In genomic region chr18:57561728-57562423, GRCh38 we compare ENCODE assay signal across 8 cellular contexts. TPM values are rescaled to one million over a fixed set of nuclear protein-coding genes. Genes with fewer than 3 reads are reported as not detected.
A peak's percentile ranks its signal among the peaks of the same experiment; 100 is the strongest.
DNase-seq lines count a peak whose midpoint lies in the region; ATAC-seq, FAIRE-seq and TF ChIP-seq lines count a peak whose summit lies in the region.

No MANE protein-coding gene starts in this region.

- H3K36me3 Mint-ChIP-seq in chondrocyte (ENCODE audit: low read depth), result peaks cover 14% of the 10 kb centered on the region

- H3K4me3 ChIP-seq in KMS-11 (IDR thresholded peaks at IDR 0.05; ENCODE audit: insufficient read depth, low read depth, low read length), result no peak overlapping the region
- no peak overlapping the region for H3K4me3 ChIP-seq in Panc1 (ENCODE audit: low read depth in 2 of 2, low read length in 2 of 2)
- no peak overlapping the region for H3K4me3 ChIP-seq in HepG2 (replicated peaks in 1 of 3; ENCODE audit: insufficient read depth in 1 of 3, low read depth in 2 of 3, low read length in 3 of 3)

- BruUV-seq in Panc1 (replicated peaks; lab: Mats Ljungman, UMichigan), result no TSS peak
- BruUV-seq in HepG2 (replicated peaks; lab: Mats Ljungman, UMichigan), result no TSS peak

- H3K9me3 ChIP-seq in Panc1 (ENCODE audit: control insufficient read depth, insufficient read depth, low read depth, low read length), result no peaks in the 10 kb centered on the region
- no peaks in the 10 kb centered on the region for H3K9me3 ChIP-seq in HepG2 (ENCODE audit: low read length)

- no peak overlapping the region for H3K27ac Mint-ChIP-seq in chondrocyte (ENCODE audit: unreplicated experiment)

- H3K4me3 Mint-ChIP-seq in chondrocyte (ENCODE audit: unreplicated experiment), result no peak overlapping the region

- H3K27me3 ChIP-seq in KMS-11 (ENCODE audit: insufficient read depth, low read depth) (no peaks in the 10 kb centered on the region), Panc1 (ENCODE audit: control insufficient read depth, insufficient read depth, low read length) (no peaks in the 10 kb centered on the region), HepG2 (ENCODE audit: control insufficient read depth in 1 of 2, insufficient read depth in 2 of 2, low read length in 2 of 2) (no peaks in the 10 kb centered on the region)

- no peaks in the 10 kb centered on the region for H3K27me3 Mint-ChIP-seq in chondrocyte (ENCODE audit: low read depth)

- POLR2A ChIA-PET in Panc1 (lab: Charles Lee), result no interaction called here
- POLR2A ChIA-PET in HepG2 (lab: Yijun Ruan, JAX), result no interaction called here

- H3K4me1 Mint-ChIP-seq in chondrocyte (ENCODE audit: low read depth), result peaks cover 5% of the 10 kb centered on the region

- peaks cover 20% of the 10 kb centered on the region for H3K4me1 ChIP-seq in KMS-11 (ENCODE audit: low read depth, poor library complexity, severe bottlenecking)
- no peaks in the 10 kb centered on the region for H3K4me1 ChIP-seq in Panc1 (ENCODE audit: control insufficient read depth, insufficient read depth, low read length)
- H3K4me1 ChIP-seq in HepG2 (ENCODE audit: insufficient read depth, low read length), result no peaks in the 10 kb centered on the region

- H3K27ac ChIP-seq in KMS-11 (no peak overlapping the region), Panc1 (ENCODE audit: low read length) (no peak overlapping the region), HepG2 (ENCODE audit: extremely low read length, insufficient read depth, low read length) (no peak overlapping the region)

- peak overlapping the region; percentile 18 for H3K4me2 ChIP-seq in KMS-11
- H3K4me2 ChIP-seq in HepG2 (ENCODE audit: low read depth, low read length), result no peak overlapping the region

- no peak overlapping the region for H3K9ac ChIP-seq in KMS-11
- H3K9ac ChIP-seq in HepG2 (ENCODE audit: insufficient read depth, low read depth, low read length), result no peak overlapping the region

- peak; percentile 29 for DNase-seq in stimulated activated CD4-positive, alpha-beta T cell treated with anti-CD3 and anti-CD28 coated beads, Interleukin-4, amount 100 ng/mL, for 24 hours
- DNase-seq in stimulated activated CD4-positive, alpha-beta T cell treated with anti-CD3 and anti-CD28 coated beads, Interleukin-4, amount 100 ng/mL, for 1 hour, result no peak
- DNase-seq in Panc1 (ENCODE audit: low read depth, low spot score), result no peak
- DNase-seq in chondrocyte (ENCODE audit: low spot score), result no peak
- peak; percentile 47 for DNase-seq in HepG2 (ENCODE audit: low spot score)

- in situ Hi-C loops in Panc1 (cut with HindIII; ENCODE audit: low pct_unique_long_range_greater_than_20kb, low sequenced_read_pairs) (no loop called here), HepG2 (cut with HindIII; ENCODE audit: extremely low pct_ligation_motif_present, low pct_unique_long_range_greater_than_20kb) (loop anchor here (25.0 kb wide), 1 partner anchor 775 kb away; no protein-coding TSS in a partner anchor)

- peak; percentile 64; the same call in 1 of the 2 replicates for TF ChIP-seq RAD21 in HepG2 (CRISPR knock-in tag; IDR thresholded peaks at IDR 0.05)

- H3K36me3 ChIP-seq in KMS-11 (ENCODE audit: insufficient read depth) (no peaks in the 10 kb centered on the region), Panc1 (ENCODE audit: control insufficient read depth, insufficient read depth, low read length) (no peaks in the 10 kb centered on the region), HepG2 (replicated peaks in 1 of 2; ENCODE audit: control insufficient read depth in 1 of 2, insufficient read depth in 2 of 2, low read length in 2 of 2) (peaks cover 4 to 7% of the 10 kb centered on the region in 2 experiments; a peak in 3 of 5 replicates)

- TF ChIP-seq CTCF in KMS-11 (conservative IDR thresholded peaks at IDR 0.05; ENCODE audit: low read depth, low read length), result peak; percentile 100
- TF ChIP-seq CTCF in Panc1 (IDR thresholded peaks at IDR 0.05), result peak; percentile 72
- TF ChIP-seq CTCF in chondrocyte (IDR thresholded peaks at IDR 0.05), result peak; percentile 99
- TF ChIP-seq CTCF in HepG2 (CRISPR knock-in tag; IDR thresholded peaks at IDR 0.05), result peak; percentile 81

- ATAC-seq in Panc1 (0 out of 2 replicates have a peak, but pooled peaks have one; percentile 38), HepG2 (peak; percentile 45; the same call in 1 of the 3 replicates), HG03139 (IDR thresholded peaks at IDR 0.05; ENCODE audit: unreplicated experiment) (no peak), HG03520 (IDR thresholded peaks at IDR 0.05; ENCODE audit: unreplicated experiment) (no peak)

- no peaks in the 10 kb centered on the region for H3K9me3 Mint-ChIP-seq in chondrocyte (ENCODE audit: low read depth)

- CTCF ChIA-PET in Panc1 (lab: Charles Lee) (no interaction called here), HepG2 (lab: Yijun Ruan, JAX; ENCODE audit: low intra/inter-chr PET ratio, low total read pairs) (interaction anchor here (1.1 to 2.4 kb wide), 4 partner anchors 124 to 859 kb away, joined by 4 to 14 read pairs (median 8); no protein-coding TSS in a partner anchor)

- H4K20me1 ChIP-seq in KMS-11 (ENCODE audit: insufficient read depth) (no peaks in the 10 kb centered on the region), HepG2 (ENCODE audit: insufficient read depth, low read length) (no peaks in the 10 kb centered on the region)

- no peak for TF ChIP-seq EP300 in HepG2 (IDR thresholded peaks at IDR 0.05; ENCODE audit: low read depth in 2 of 2, low read length in 2 of 2)
- TF ChIP-seq EP300 in HepG2 (CRISPR knock-in tag; IDR thresholded peaks at IDR 0.05; ENCODE audit: borderline replicate concordance), result no peak

- peak overlapping the region; percentile 15; the same call in 1 of the 2 replicates for H2AFZ ChIP-seq in KMS-11 (ENCODE audit: low read depth)
- H2AFZ ChIP-seq in HepG2 (ENCODE audit: low read length), result no peak overlapping the region

- H3K79me2 ChIP-seq in KMS-11 (ENCODE audit: insufficient read depth, low read depth) (no peaks in the 10 kb centered on the region), HepG2 (ENCODE audit: insufficient read depth, low read length) (no peaks in the 10 kb centered on the region)

- peak; percentile 85 for FAIRE-seq in HepG2 (lab: Jason Lieb, UNC)

- intact Hi-C loops in Panc1 (cut with micrococcal nuclease; ENCODE audit: unreplicated experiment) (loop anchor here (2.0 kb wide), 1 partner anchor 813 kb away; no protein-coding TSS in a partner anchor), HepG2 (cut with micrococcal nuclease; ENCODE audit: unreplicated experiment) (loop anchor here (1.0 to 5.0 kb wide), 2 partner anchors 125 to 693 kb away; partner anchors contain the start of gene ONECUT2)

- TF ChIP-seq POLR2A in HepG2 (IDR thresholded peaks at IDR 0.05; ENCODE audit: insufficient read depth in 1 of 2, low read depth in 2 of 2, low read length in 2 of 2), result no peak

- 62% methylated on average over 4 of the region's 4 CpGs for WGBS in HepG2 (ENCODE audit: low lambda C conversion rate)

RNA-seq across cellular contexts. Expression of gene FECH, which starts 24.6 kb away (rescaled TPM):
- total RNA-seq in Panc1 (2021; ENCODE audit: unreplicated experiment) (25.2 TPM), chondrocyte (24.6 to 33.9 TPM (median 25.9 TPM) in 3 replicates), HepG2 (2016; rRNA removed; fragmentation: Illumina TruSeq; extraction: Trizol) (21.9 and 29.1 TPM in 2 replicates)
- polyA plus RNA-seq in Panc1 (2012; ENCODE audit: insufficient read length), result 32.3 TPM
- 2.8 and 3.2 TPM in 2 replicates for total RNA-seq in HepG2 (2016; cell fraction: cytosol; rRNA removed; fragmentation: Illumina TruSeq; extraction: Trizol; ENCODE audit: low read depth)
- total RNA-seq in HepG2 (2016; cell fraction: insoluble cytoplasmic fraction; rRNA removed; fragmentation: Illumina TruSeq; extraction: Trizol), result 23.3 and 28.6 TPM in 2 replicates
- 9.2 and 9.7 TPM in 2 replicates for total RNA-seq in HepG2 (2016; cell fraction: membrane; rRNA removed; fragmentation: Illumina TruSeq; extraction: Trizol)
- total RNA-seq in HepG2 (2016; cell fraction: nucleus; rRNA removed; fragmentation: Illumina TruSeq; extraction: Trizol), result 10.9 and 11.0 TPM in 2 replicates
- polyA plus RNA-seq in HepG2 (2011; rRNA removed), result 14.7 and 16.4 TPM in 2 replicates
- 14.1 and 16.3 TPM in 2 replicates for polyA plus RNA-seq in HepG2 (2011; cell fraction: cytosol; rRNA removed)
- polyA plus RNA-seq in HepG2 (2011; cell fraction: nucleus; rRNA removed), result 5.4 and 9.2 TPM in 2 replicates
- 10.4 and 11.0 TPM in 2 replicates for polyA plus RNA-seq in HepG2 (2012)
- polyA plus RNA-seq in HepG2 (2016; cell fraction: cytosol; fragmentation: Illumina TruSeq; extraction: Trizol; ENCODE audit: low read depth), result 2.7 and 3.8 TPM in 2 replicates
- 26.1 and 27.9 TPM in 2 replicates for polyA plus RNA-seq in HepG2 (2016; cell fraction: insoluble cytoplasmic fraction; fragmentation: Illumina TruSeq; extraction: Trizol; ENCODE audit: low read depth)
- polyA plus RNA-seq in HepG2 (2016; cell fraction: membrane; fragmentation: Illumina TruSeq; extraction: Trizol; ENCODE audit: low read depth), result 7.3 and 7.4 TPM in 2 replicates
- 16.2 and 16.7 TPM in 2 replicates for polyA plus RNA-seq in HepG2 (2016; cell fraction: nucleus; fragmentation: Illumina TruSeq; extraction: Trizol; ENCODE audit: insufficient read depth, low read depth)
- polyA minus RNA-seq in HepG2 (2011; rRNA and poly(A)+ RNA removed; ENCODE audit: low replicate concordance), result 15.9 and 39.3 TPM in 2 replicates
- polyA minus RNA-seq in HepG2 (2011; cell fraction: cytosol; rRNA and poly(A)+ RNA removed), result 12.3 and 14.0 TPM in 2 replicates
- polyA minus RNA-seq in HepG2 (2011; cell fraction: nucleus; rRNA and poly(A)+ RNA removed), result 8.2 and 9.6 TPM in 2 replicates

RNA-seq across cellular contexts. Expression of gene NARS1, which starts 59.8 kb away (rescaled TPM):
- 121 TPM for total RNA-seq in Panc1 (2021; ENCODE audit: unreplicated experiment)
- polyA plus RNA-seq in Panc1 (2012; ENCODE audit: insufficient read length), result 170 TPM
- 101 to 144 TPM (median 140 TPM) in 3 replicates for total RNA-seq in chondrocyte
- 200 and 292 TPM in 2 replicates for total RNA-seq in HepG2 (2016; rRNA removed; fragmentation: Illumina TruSeq; extraction: Trizol)
- 18.6 and 19.7 TPM in 2 replicates for total RNA-seq in HepG2 (2016; cell fraction: cytosol; rRNA removed; fragmentation: Illumina TruSeq; extraction: Trizol; ENCODE audit: low read depth)
- 204 and 283 TPM in 2 replicates for total RNA-seq in HepG2 (2016; cell fraction: insoluble cytoplasmic fraction; rRNA removed; fragmentation: Illumina TruSeq; extraction: Trizol)
- 24.0 and 28.8 TPM in 2 replicates for total RNA-seq in HepG2 (2016; cell fraction: membrane; rRNA removed; fragmentation: Illumina TruSeq; extraction: Trizol)
- total RNA-seq in HepG2 (2016; cell fraction: nucleus; rRNA removed; fragmentation: Illumina TruSeq; extraction: Trizol), result 132 and 136 TPM in 2 replicates
- 130 and 144 TPM in 2 replicates for polyA plus RNA-seq in HepG2 (2011; rRNA removed)
- 67.4 and 109 TPM in 2 replicates for polyA plus RNA-seq in HepG2 (2011; cell fraction: cytosol; rRNA removed)
- 162 and 209 TPM in 2 replicates for polyA plus RNA-seq in HepG2 (2011; cell fraction: nucleus; rRNA removed)
- 127 and 139 TPM in 2 replicates for polyA plus RNA-seq in HepG2 (2012)
- 4.7 and 5.7 TPM in 2 replicates for polyA plus RNA-seq in HepG2 (2016; cell fraction: cytosol; fragmentation: Illumina TruSeq; extraction: Trizol; ENCODE audit: low read depth)
- 225 and 239 TPM in 2 replicates for polyA plus RNA-seq in HepG2 (2016; cell fraction: insoluble cytoplasmic fraction; fragmentation: Illumina TruSeq; extraction: Trizol; ENCODE audit: low read depth)
- polyA plus RNA-seq in HepG2 (2016; cell fraction: membrane; fragmentation: Illumina TruSeq; extraction: Trizol; ENCODE audit: low read depth), result 14.0 and 17.6 TPM in 2 replicates
- polyA plus RNA-seq in HepG2 (2016; cell fraction: nucleus; fragmentation: Illumina TruSeq; extraction: Trizol; ENCODE audit: insufficient read depth, low read depth), result 191 and 197 TPM in 2 replicates
- 110 and 175 TPM in 2 replicates for polyA minus RNA-seq in HepG2 (2011; rRNA and poly(A)+ RNA removed; ENCODE audit: low replicate concordance)
- polyA minus RNA-seq in HepG2 (2011; cell fraction: cytosol; rRNA and poly(A)+ RNA removed), result 104 and 117 TPM in 2 replicates
- 174 and 191 TPM in 2 replicates for polyA minus RNA-seq in HepG2 (2011; cell fraction: nucleus; rRNA and poly(A)+ RNA removed)

Comparison
In these comparisons a context has a peak if more than half of its experiments do, and no peak if none do; other contexts are left out.
1. DNase-seq: peak in stimulated activated CD4-positive, alpha-beta T cell treated with anti-CD3 and anti-CD28 coated beads, Interleukin-4, amount 100 ng/mL, for 24 hours (single experiment) and HepG2 (single experiment); none in stimulated activated CD4-positive, alpha-beta T cell treated with anti-CD3 and anti-CD28 coated beads, Interleukin-4, amount 100 ng/mL, for 1 hour (single experiment), Panc1 (single experiment) and chondrocyte (single experiment).
2. ATAC-seq: peak in Panc1 (single experiment) and HepG2 (single experiment); none in HG03139 (single experiment) and HG03520 (single experiment).
3. Peak in every context shown above with its lines, with median percentiles within 50 percentile points of each other: CTCF ChIP-seq.